In the genomic region with DNA sequence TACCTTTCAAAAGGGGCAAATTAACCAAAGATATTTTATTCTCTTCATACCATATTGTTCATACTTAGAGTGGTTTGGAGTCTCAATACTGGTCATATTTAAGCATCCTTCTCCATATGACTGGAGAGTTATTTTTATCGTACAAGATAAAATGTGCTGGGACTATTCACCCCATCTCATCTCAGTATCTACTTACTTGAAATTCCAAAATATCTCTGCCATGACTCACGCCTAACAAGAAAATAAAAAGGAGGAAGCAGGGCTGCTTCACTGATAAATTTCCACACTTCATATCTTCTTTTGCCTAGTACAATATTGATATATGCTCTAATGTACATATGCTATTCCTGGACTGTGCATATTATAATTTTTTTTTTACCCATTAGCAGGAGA, we compare ENCODE assay signal across 1 cellular context.
TF ChIP-seq lines count a peak whose summit lies in the region.

No MANE protein-coding gene starts in this region.

TF ChIP-seq in GM23338, 12 proteins besides CTCF, POLR2A, EP300 and RAD21 (continued from another document):
- TF ChIP-seq, protein P1, sequence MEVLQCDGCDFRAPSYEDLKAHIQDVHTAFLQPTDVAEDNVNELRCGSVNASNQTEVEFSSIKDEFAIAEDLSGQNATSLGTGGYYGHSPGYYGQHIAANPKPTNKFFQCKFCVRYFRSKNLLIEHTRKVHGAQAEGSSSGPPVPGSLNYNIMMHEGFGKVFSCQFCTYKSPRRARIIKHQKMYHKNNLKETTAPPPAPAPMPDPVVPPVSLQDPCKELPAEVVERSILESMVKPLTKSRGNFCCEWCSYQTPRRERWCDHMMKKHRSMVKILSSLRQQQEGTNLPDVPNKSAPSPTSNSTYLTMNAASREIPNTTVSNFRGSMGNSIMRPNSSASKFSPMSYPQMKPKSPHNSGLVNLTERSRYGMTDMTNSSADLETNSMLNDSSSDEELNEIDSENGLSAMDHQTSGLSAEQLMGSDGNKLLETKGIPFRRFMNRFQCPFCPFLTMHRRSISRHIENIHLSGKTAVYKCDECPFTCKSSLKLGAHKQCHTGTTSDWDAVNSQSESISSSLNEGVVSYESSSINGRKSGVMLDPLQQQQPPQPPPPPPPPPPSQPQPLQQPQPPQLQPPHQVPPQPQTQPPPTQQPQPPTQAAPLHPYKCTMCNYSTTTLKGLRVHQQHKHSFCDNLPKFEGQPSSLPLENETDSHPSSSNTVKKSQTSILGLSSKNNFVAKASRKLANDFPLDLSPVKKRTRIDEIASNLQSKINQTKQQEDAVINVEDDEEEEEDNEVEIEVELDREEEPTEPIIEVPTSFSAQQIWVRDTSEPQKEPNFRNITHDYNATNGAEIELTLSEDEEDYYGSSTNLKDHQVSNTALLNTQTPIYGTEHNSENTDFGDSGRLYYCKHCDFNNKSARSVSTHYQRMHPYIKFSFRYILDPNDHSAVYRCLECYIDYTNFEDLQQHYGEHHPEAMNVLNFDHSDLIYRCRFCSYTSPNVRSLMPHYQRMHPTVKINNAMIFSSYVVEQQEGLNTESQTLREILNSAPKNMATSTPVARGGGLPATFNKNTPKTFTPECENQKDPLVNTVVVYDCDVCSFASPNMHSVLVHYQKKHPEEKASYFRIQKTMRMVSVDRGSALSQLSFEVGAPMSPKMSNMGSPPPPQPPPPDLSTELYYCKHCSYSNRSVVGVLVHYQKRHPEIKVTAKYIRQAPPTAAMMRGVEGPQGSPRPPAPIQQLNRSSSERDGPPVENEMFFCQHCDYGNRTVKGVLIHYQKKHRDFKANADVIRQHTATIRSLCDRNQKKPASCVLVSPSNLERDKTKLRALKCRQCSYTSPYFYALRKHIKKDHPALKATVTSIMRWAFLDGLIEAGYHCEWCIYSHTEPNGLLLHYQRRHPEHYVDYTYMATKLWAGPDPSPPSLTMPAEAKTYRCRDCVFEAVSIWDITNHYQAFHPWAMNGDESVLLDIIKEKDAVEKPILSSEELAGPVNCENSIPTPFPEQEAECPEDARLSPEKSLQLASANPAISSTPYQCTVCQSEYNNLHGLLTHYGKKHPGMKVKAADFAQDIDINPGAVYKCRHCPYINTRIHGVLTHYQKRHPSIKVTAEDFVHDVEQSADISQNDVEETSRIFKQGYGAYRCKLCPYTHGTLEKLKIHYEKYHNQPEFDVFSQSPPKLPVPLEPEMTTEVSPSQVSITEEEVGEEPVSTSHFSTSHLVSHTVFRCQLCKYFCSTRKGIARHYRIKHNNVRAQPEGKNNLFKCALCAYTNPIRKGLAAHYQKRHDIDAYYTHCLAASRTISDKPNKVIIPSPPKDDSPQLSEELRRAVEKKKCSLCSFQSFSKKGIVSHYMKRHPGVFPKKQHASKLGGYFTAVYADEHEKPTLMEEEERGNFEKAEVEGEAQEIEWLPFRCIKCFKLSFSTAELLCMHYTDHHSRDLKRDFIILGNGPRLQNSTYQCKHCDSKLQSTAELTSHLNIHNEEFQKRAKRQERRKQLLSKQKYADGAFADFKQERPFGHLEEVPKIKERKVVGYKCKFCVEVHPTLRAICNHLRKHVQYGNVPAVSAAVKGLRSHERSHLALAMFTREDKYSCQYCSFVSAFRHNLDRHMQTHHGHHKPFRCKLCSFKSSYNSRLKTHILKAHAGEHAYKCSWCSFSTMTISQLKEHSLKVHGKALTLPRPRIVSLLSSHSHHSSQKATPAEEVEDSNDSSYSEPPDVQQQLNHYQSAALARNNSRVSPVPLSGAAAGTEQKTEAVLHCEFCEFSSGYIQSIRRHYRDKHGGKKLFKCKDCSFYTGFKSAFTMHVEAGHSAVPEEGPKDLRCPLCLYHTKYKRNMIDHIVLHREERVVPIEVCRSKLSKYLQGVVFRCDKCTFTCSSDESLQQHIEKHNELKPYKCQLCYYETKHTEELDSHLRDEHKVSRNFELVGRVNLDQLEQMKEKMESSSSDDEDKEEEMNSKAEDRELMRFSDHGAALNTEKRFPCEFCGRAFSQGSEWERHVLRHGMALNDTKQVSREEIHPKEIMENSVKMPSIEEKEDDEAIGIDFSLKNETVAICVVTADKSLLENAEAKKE (CRISPR knock-in tag; IDR thresholded peaks at IDR 0.05), result no peak
- TF ChIP-seq STAT1 (IDR thresholded peaks at IDR 0.05; ENCODE audit: unreplicated experiment), result no peak
- TF ChIP-seq EZH2phosphoT487 (IDR thresholded peaks at IDR 0.05; ENCODE audit: unreplicated experiment), result no peak
- TF ChIP-seq NANOG (IDR thresholded peaks at IDR 0.05; ENCODE audit: borderline replicate concordance), result no peak
- TF ChIP-seq ZNF331 (CRISPR knock-in tag; IDR thresholded peaks at IDR 0.05; ENCODE audit: low read depth), result no peak
